In genomic region chr5:80194470-80194869, GRCh38 we compare ENCODE assay signal across 16 cellular contexts.
DNase-seq lines count a peak whose midpoint lies in the region; TF ChIP-seq lines count a peak whose summit lies in the region.
"Had no signal": no experiment of that assay in that cellular context is flagged by ENCODE, and none has a peak within 500 bp of the region (broad histone marks: within the 10 kb centered on the region; RNA-seq: fewer than 3 reads in every experiment).

No MANE protein-coding gene starts in this region.

- peak overlapping the region; percentile 7 to 86 (median 74); a peak in 18 of 22 replicates for H3K9ac ChIP-seq in BLaER1 treated with 17β-estradiol and CSF1 and Interleukin-3, amounts not matched to agents 10 nM and 100 nM

- H3K4me2 ChIP-seq in BLaER1 treated with 17β-estradiol and CSF1 and Interleukin-3, amounts not matched to agents 10 nM and 100 nM: peak overlapping the region; percentile 84 to 99 (median 92)

- no peaks in the 10 kb centered on the region for H3K9me3 Mint-ChIP-seq in Caco-2 (ENCODE audit: unreplicated experiment)
- H3K9me3 Mint-ChIP-seq in activated CD4-positive, alpha-beta memory T cell treated with anti-CD3 and anti-CD28 coated beads, Interleukin-2, amount 10 ng/mL, durations not matched to agents 7 days and 5 days: no peaks in the 10 kb centered on the region
- H3K9me3 Mint-ChIP-seq in mesothelial cell of epicardium: no peaks in the 10 kb centered on the region
- no peaks in the 10 kb centered on the region for H3K9me3 Mint-ChIP-seq in immature natural killer cell

- peaks cover 81 to 100% (median 99%) of the 10 kb centered on the region in 10 experiments for H3K4me1 ChIP-seq in BLaER1 treated with 17β-estradiol and CSF1 and Interleukin-3, amounts not matched to agents 10 nM and 100 nM
- peaks cover 62% of the 10 kb centered on the region for H3K4me1 ChIP-seq in Caco-2

- peaks cover 0 to 100% (median 12%) of the 10 kb centered on the region in 11 experiments; a peak in 11 of 22 replicates for H4K20me1 ChIP-seq in BLaER1 treated with 17β-estradiol and CSF1 and Interleukin-3, amounts not matched to agents 10 nM and 100 nM

- H3K4me3 ChIP-seq in BLaER1 treated with 17β-estradiol and CSF1 and Interleukin-3, amounts not matched to agents 10 nM and 100 nM: peak overlapping the region in 5 of 10 experiments; percentile 6 to 37 (median 14); a peak in 4 of 20 replicates
- no peak overlapping the region for H3K4me3 ChIP-seq in Caco-2 (ENCODE audit: low read depth, low read length)
- H3K4me3 ChIP-seq: gastrocnemius medialis, right atrium auricular region had no signal

- no TSS peak for BruUV-seq in Caco-2 (replicated peaks; lab: Mats Ljungman, UMichigan)

- POLR2A ChIA-PET in Caco-2 (lab: Charles Lee): no interaction called here
- POLR2A ChIA-PET in activated CD4-positive, alpha-beta memory T cell treated with anti-CD3 and anti-CD28 coated beads, Interleukin-2, amount 10 ng/mL, durations not matched to agents 7 days and 5 days (lab: Charles Lee): interaction anchor here (0.8 to 21.1 kb wide), 9 partner anchors 9 to 633 kb away, joined by 3 to 397 read pairs (median 41); partner anchors contain the start of gene SERINC5

- no peaks in the 10 kb centered on the region for H3K27me3 ChIP-seq in BLaER1 treated with 17β-estradiol and CSF1 and Interleukin-3, amounts not matched to agents 10 nM and 100 nM
- no peaks in the 10 kb centered on the region for H3K27me3 ChIP-seq in Caco-2 (replicated peaks; ENCODE audit: control insufficient read depth, insufficient read depth, low read length)
- H3K27me3 ChIP-seq: gastrocnemius medialis, right atrium auricular region had no signal

- peak overlapping the region; percentile 71 for H3K27ac Mint-ChIP-seq in Caco-2 (ENCODE audit: unreplicated experiment)
- H3K27ac Mint-ChIP-seq in activated CD4-positive, alpha-beta memory T cell treated with anti-CD3 and anti-CD28 coated beads, Interleukin-2, amount 10 ng/mL, durations not matched to agents 7 days and 5 days: peak overlapping the region; percentile 97
- peak overlapping the region; percentile 93 for H3K27ac Mint-ChIP-seq in mesothelial cell of epicardium
- H3K27ac Mint-ChIP-seq in immature natural killer cell: no peak overlapping the region

- H3K27me3 Mint-ChIP-seq in Caco-2 (ENCODE audit: insufficient read depth, unreplicated experiment): no peaks in the 10 kb centered on the region
- no peaks in the 10 kb centered on the region for H3K27me3 Mint-ChIP-seq in activated CD4-positive, alpha-beta memory T cell treated with anti-CD3 and anti-CD28 coated beads, Interleukin-2, amount 10 ng/mL, durations not matched to agents 7 days and 5 days
- H3K27me3 Mint-ChIP-seq in mesothelial cell of epicardium (ENCODE audit: low read depth): no peaks in the 10 kb centered on the region
- H3K27me3 Mint-ChIP-seq in immature natural killer cell (ENCODE audit: low read depth in 3 of 3): no peaks in the 10 kb centered on the region

- peak overlapping the region in 9 of 11 experiments; percentile 69 to 95 (median 86); a peak in 18 of 22 replicates for H3K27ac ChIP-seq in BLaER1 treated with 17β-estradiol and CSF1 and Interleukin-3, amounts not matched to agents 10 nM and 100 nM

- in situ Hi-C loops in GM13977 (cut with MboI; ENCODE audit: low pct_unique_long_range_greater_than_20kb, low sequenced_read_pairs, unreplicated experiment): no loop called here

- peaks cover 48% of the 10 kb centered on the region for H3K4me1 Mint-ChIP-seq in Caco-2 (ENCODE audit: low read depth, unreplicated experiment)
- H3K4me1 Mint-ChIP-seq in activated CD4-positive, alpha-beta memory T cell treated with anti-CD3 and anti-CD28 coated beads, Interleukin-2, amount 10 ng/mL, durations not matched to agents 7 days and 5 days: peaks cover 78% of the 10 kb centered on the region
- peaks cover 56% of the 10 kb centered on the region for H3K4me1 Mint-ChIP-seq in mesothelial cell of epicardium
- peaks cover 13 to 24% of the 10 kb centered on the region in 2 donors for H3K4me1 Mint-ChIP-seq in immature natural killer cell

- H3K4me3 Mint-ChIP-seq in Caco-2 (ENCODE audit: unreplicated experiment) (no peak overlapping the region), mesothelial cell of epicardium (no peak overlapping the region), immature natural killer cell (no peak overlapping the region)
- peak overlapping the region; percentile 56 for H3K4me3 Mint-ChIP-seq in activated CD4-positive, alpha-beta memory T cell treated with anti-CD3 and anti-CD28 coated beads, Interleukin-2, amount 10 ng/mL, durations not matched to agents 7 days and 5 days

- H3K36me3 ChIP-seq in BLaER1 treated with 17β-estradiol and CSF1 and Interleukin-3, amounts not matched to agents 10 nM and 100 nM: peaks cover 31 to 49% (median 36%) of the 10 kb centered on the region in 11 experiments
- H3K36me3 ChIP-seq in Caco-2 (ENCODE audit: control insufficient read depth, insufficient read depth, low read length): peaks cover 4% of the 10 kb centered on the region
- H3K36me3 ChIP-seq: gastrocnemius medialis, right atrium auricular region had no signal

- intact Hi-C loops in Caco-2 (cut with micrococcal nuclease; ENCODE audit: unreplicated experiment): no loop called here
- intact Hi-C loops in posterior cingulate gyrus (cut with DNase I): no loop called here

- H3K36me3 Mint-ChIP-seq in Caco-2 (ENCODE audit: insufficient read depth, unreplicated experiment) (peaks cover 93% of the 10 kb centered on the region), mesothelial cell of epicardium (peaks cover 15% of the 10 kb centered on the region), immature natural killer cell (peaks cover 4 to 13% (median 11%) of the 10 kb centered on the region in 3 donors)
- peaks cover 58% of the 10 kb centered on the region for H3K36me3 Mint-ChIP-seq in activated CD4-positive, alpha-beta memory T cell treated with anti-CD3 and anti-CD28 coated beads, Interleukin-2, amount 10 ng/mL, durations not matched to agents 7 days and 5 days (ENCODE audit: low read depth)

- H3K9me3 ChIP-seq in BLaER1 treated with 17β-estradiol and CSF1 and Interleukin-3, amounts not matched to agents 10 nM and 100 nM (replicated peaks in 1 of 11): peaks cover 0 to 11% (median 0%) of the 10 kb centered on the region in 11 experiments; a peak in 3 of 22 replicates
- H3K9me3 ChIP-seq in Caco-2: no peaks in the 10 kb centered on the region
- H3K9me3 ChIP-seq: gastrocnemius medialis, right atrium auricular region had no signal

- CTCF ChIA-PET in Caco-2 (lab: Charles Lee): no interaction called here
- CTCF ChIA-PET in activated CD4-positive, alpha-beta memory T cell treated with anti-CD3 and anti-CD28 coated beads, Interleukin-2, amount 10 ng/mL, durations not matched to agents 7 days and 5 days (lab: Charles Lee): interaction anchor here (0.7 to 4.4 kb wide), 8 partner anchors 11 to 103 kb away, joined by 3 to 29 read pairs (median 5); partner anchors contain the start of gene SERINC5

- TF ChIP-seq CTCF in Caco-2 (IDR thresholded peaks at IDR 0.05; ENCODE audit: insufficient read depth in 1 of 2, low read depth in 1 of 2, low read length in 1 of 2, severe bottlenecking in 1 of 2, unreplicated experiment in 1 of 2) (no peak), mesothelial cell of epicardium (IDR thresholded peaks at IDR 0.05; ENCODE audit: unreplicated experiment) (no peak), GM13977 (IDR thresholded peaks at IDR 0.05; ENCODE audit: extremely low read depth, insufficient read depth, missing control alignments) (no peak)

- DNase-seq in Caco-2: no peak
- no peak for DNase-seq in activated CD4-positive, alpha-beta memory T cell treated with anti-CD3 and anti-CD28 coated beads, Interleukin-2, amount 10 ng/mL, durations not matched to agents 7 days and 5 days
- DNase-seq in mesothelial cell of epicardium (ENCODE audit: low spot score in 2 of 2, unreplicated experiment in 2 of 2): no peak
- DNase-seq in posterior cingulate gyrus: no peak
- DNase-seq in immature natural killer cell: no peak
- DNase-seq in activated CD8-positive, alpha-beta memory T cell treated with anti-CD3 and anti-CD28 coated beads, Interleukin-2, amount 50 U/mL, for 4 hours: no peak
- DNase-seq in GM13977 (ENCODE audit: low spot score): no peak
- DNase-seq: gastrocnemius medialis; GOT3; kidney; MM.1S; NCI-H2227 treated with DMSO at 0.1 percent for 48 hours; stimulated activated CD4-positive, alpha-beta T cell treated with anti-CD3 and anti-CD28 coated beads, Interleukin-4, amount 100 ng/mL, for 4 hours; stimulated activated naive CD4-positive, alpha-beta T cell had no signal

Comparison
In these comparisons a context has a peak if more than half of its experiments do, and no peak if none do; other contexts are left out.
1. H3K27ac Mint-ChIP-seq: peak in Caco-2 (single experiment), activated CD4-positive, alpha-beta memory T cell treated with anti-CD3 and anti-CD28 coated beads, Interleukin-2, amount 10 ng/mL, durations not matched to agents 7 days and 5 days (single experiment) and mesothelial cell of epicardium (single experiment); none in immature natural killer cell (0 of 6).